In the genomic region with DNA sequence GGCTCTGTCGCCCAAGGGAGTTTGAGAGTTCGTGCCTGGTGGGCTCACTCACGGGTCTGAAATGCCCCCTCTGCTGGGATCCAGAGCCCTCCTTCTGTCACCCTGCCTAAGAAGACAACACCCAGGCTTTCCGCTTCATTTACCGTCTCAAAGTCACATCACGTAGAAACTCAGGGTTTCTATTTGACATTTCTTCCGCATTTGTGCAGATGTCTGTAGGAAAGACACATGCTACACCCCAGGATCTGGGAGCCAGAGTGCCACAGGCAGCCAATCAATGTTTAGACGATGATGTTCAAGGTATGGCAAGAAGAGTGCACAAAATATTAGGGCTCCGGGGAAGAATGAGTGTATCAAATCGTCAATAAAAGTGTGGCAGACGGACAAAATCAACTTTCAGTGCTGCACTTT, we compare ENCODE assay signal across 1 cellular context.
TF ChIP-seq lines count a peak whose summit lies in the region.

No MANE protein-coding gene starts in this region.

TF ChIP-seq in WTC11, 78 proteins besides CTCF, POLR2A, EP300 and RAD21 (continued from another document):
- TF ChIP-seq, protein P1, sequence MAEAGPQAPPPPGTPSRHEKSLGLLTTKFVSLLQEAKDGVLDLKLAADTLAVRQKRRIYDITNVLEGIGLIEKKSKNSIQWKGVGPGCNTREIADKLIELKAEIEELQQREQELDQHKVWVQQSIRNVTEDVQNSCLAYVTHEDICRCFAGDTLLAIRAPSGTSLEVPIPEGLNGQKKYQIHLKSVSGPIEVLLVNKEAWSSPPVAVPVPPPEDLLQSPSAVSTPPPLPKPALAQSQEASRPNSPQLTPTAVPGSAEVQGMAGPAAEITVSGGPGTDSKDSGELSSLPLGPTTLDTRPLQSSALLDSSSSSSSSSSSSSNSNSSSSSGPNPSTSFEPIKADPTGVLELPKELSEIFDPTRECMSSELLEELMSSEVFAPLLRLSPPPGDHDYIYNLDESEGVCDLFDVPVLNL (CRISPR knock-in tag; IDR thresholded peaks at IDR 0.05; ENCODE audit: borderline replicate concordance, low read depth), result no peak
- TF ChIP-seq NR1H2 (CRISPR knock-in tag; IDR thresholded peaks at IDR 0.05) (no peak), FOXK1 (CRISPR knock-in tag; IDR thresholded peaks at IDR 0.05) (no peak)
